1 cellular context compared by ENCODE assay signal in genomic region chr22:49297286-49297870, GRCh38.
TF ChIP-seq lines count a peak whose summit lies in the region.

No MANE protein-coding gene starts in this region.

TF ChIP-seq in H1, 55 proteins besides CTCF, POLR2A, EP300 and RAD21:
- TF ChIP-seq ATF2 (IDR thresholded peaks at IDR 0.05; ENCODE audit: low read length) (no peak), TEAD4 (IDR thresholded peaks at IDR 0.05; ENCODE audit: low read depth, low read length) (no peak), EZH2 (IDR thresholded peaks at IDR 0.05; ENCODE audit: low read depth, low read length, severe bottlenecking) (no peak), USF2 (IDR thresholded peaks at IDR 0.05; ENCODE audit: low read length) (no peak), EGR1 (IDR thresholded peaks at IDR 0.05; ENCODE audit: borderline replicate concordance, low read depth, low read length) (no peak), BCL11A (IDR thresholded peaks at IDR 0.05; ENCODE audit: low read depth in 2 of 2, low read length in 2 of 2) (no peak), CREB1 (IDR thresholded peaks at IDR 0.05) (no peak), RFX5 (IDR thresholded peaks at IDR 0.05; ENCODE audit: borderline replicate concordance, low read depth, low read length) (no peak), CHD2 (IDR thresholded peaks at IDR 0.05; ENCODE audit: low read length) (no peak)
